13 cellular contexts compared by ENCODE assay signal in genomic region chr1:16924919-16925477, GRCh38. TPM values are rescaled to one million over a fixed set of nuclear protein-coding genes. Genes with fewer than 3 reads are reported as not detected.
A peak's percentile ranks its signal among the peaks of the same experiment; 100 is the strongest.
DNase-seq lines count a peak whose midpoint lies in the region; ATAC-seq and TF ChIP-seq lines count a peak whose summit lies in the region.
"Had no signal": no experiment of that assay in that cellular context is flagged by ENCODE, and none has a peak within 500 bp of the region (broad histone marks: within the 10 kb centered on the region; RNA-seq: fewer than 3 reads in every experiment).

No MANE protein-coding gene starts in this region.

- no peaks in the 10 kb centered on the region for H3K27me3 ChIP-seq in BJ (ENCODE audit: control insufficient read depth, insufficient read depth, low read length)
- no peaks in the 10 kb centered on the region for H3K27me3 ChIP-seq in HUES6 (ENCODE audit: control insufficient read depth, insufficient read depth, low read length)
- no peaks in the 10 kb centered on the region for H3K27me3 ChIP-seq in breast epithelium
- no peaks in the 10 kb centered on the region for H3K27me3 ChIP-seq in layer of hippocampus (ENCODE audit: control insufficient read depth, insufficient read depth, low read length)
- H3K27me3 ChIP-seq in colonic mucosa = no peaks in the 10 kb centered on the region

- POLR2A ChIA-PET in BJ (lab: Charles Lee) = no interaction called here

- no peak overlapping the region for H3K4me3 Mint-ChIP-seq in mesothelial cell of epicardium
- H3K4me3 Mint-ChIP-seq: stimulated activated naive CD8-positive, alpha-beta T cell treated with anti-CD3 and anti-CD28 coated beads, Interleukin-15, Interleukin-2, amounts not matched to agents 100 ng/mL and 50 ng/mL, for 24 hours had no signal

- H3K9me3 Mint-ChIP-seq in mesothelial cell of epicardium = no peaks in the 10 kb centered on the region
- H3K9me3 Mint-ChIP-seq: stimulated activated naive CD8-positive, alpha-beta T cell treated with anti-CD3 and anti-CD28 coated beads, Interleukin-15, Interleukin-2, amounts not matched to agents 100 ng/mL and 50 ng/mL, for 24 hours had no signal

- H3K27ac Mint-ChIP-seq in mesothelial cell of epicardium = no peak overlapping the region
- H3K27ac Mint-ChIP-seq: stimulated activated naive CD8-positive, alpha-beta T cell treated with anti-CD3 and anti-CD28 coated beads, Interleukin-15, Interleukin-2, amounts not matched to agents 100 ng/mL and 50 ng/mL, for 24 hours had no signal

- TF ChIP-seq CTCF in BJ (IDR thresholded peaks at IDR 0.05; ENCODE audit: insufficient read depth, low read depth, low read length) = 0 out of 2 replicates have a peak, but pooled peaks have one; percentile 18
- TF ChIP-seq CTCF in breast epithelium (IDR thresholded peaks at IDR 0.05) = no peak
- no peak for TF ChIP-seq CTCF in mesothelial cell of epicardium (IDR thresholded peaks at IDR 0.05; ENCODE audit: unreplicated experiment)
- TF ChIP-seq CTCF in colonic mucosa (IDR thresholded peaks at IDR 0.05) = no peak

- no peaks in the 10 kb centered on the region for H3K36me3 Mint-ChIP-seq in mesothelial cell of epicardium

- H3K9ac ChIP-seq in HUES6 (ENCODE audit: low read length) (no peak overlapping the region), colonic mucosa (ENCODE audit: low read depth in 2 of 2, low read length in 2 of 2) (no peak overlapping the region)
- H3K9ac ChIP-seq: KMS-11 had no signal

- TF ChIP-seq POLR2A in breast epithelium (IDR thresholded peaks at IDR 0.05) = no peak

- peaks cover 39% of the 10 kb centered on the region for H3K4me1 ChIP-seq in HUES6 (ENCODE audit: control insufficient read depth, insufficient read depth, low read length)
- peaks cover 0 to 15% of the 10 kb centered on the region in 2 donors for H3K4me1 ChIP-seq in breast epithelium
- no peaks in the 10 kb centered on the region for H3K4me1 ChIP-seq in colonic mucosa

- H3K9me3 ChIP-seq in HUES6 (ENCODE audit: control insufficient read depth, insufficient read depth, low read depth, low read length) = no peaks in the 10 kb centered on the region
- no peaks in the 10 kb centered on the region for H3K9me3 ChIP-seq in breast epithelium
- no peaks in the 10 kb centered on the region for H3K9me3 ChIP-seq in colonic mucosa

- H3K4me3 ChIP-seq in BJ (ENCODE audit: low read depth, low read length) (no peak overlapping the region), HUES6 (ENCODE audit: low read depth, low read length) (no peak overlapping the region), breast epithelium (no peak overlapping the region), colonic mucosa (no peak overlapping the region)

- peaks cover 21% of the 10 kb centered on the region for H3K4me1 Mint-ChIP-seq in mesothelial cell of epicardium

- CTCF ChIA-PET in BJ (lab: Yijun Ruan, JAX) = interaction anchor here (0.8 to 1.1 kb wide), 3 partner anchors 12 to 224 kb away, joined by 3 read pairs; no protein-coding TSS in a partner anchor

- no peaks in the 10 kb centered on the region for H3K27me3 Mint-ChIP-seq in mesothelial cell of epicardium (ENCODE audit: low read depth)
- H3K27me3 Mint-ChIP-seq: stimulated activated naive CD8-positive, alpha-beta T cell treated with anti-CD3 and anti-CD28 coated beads, Interleukin-15, Interleukin-2, amounts not matched to agents 100 ng/mL and 50 ng/mL, for 24 hours had no signal

- intact Hi-C loops in breast epithelium (cut with DNase I; ENCODE audit: low total_unique reads) (no loop called here), colonic mucosa (cut with DNase I) (no loop called here)

- no peak for ATAC-seq in GM18520 (IDR thresholded peaks at IDR 0.05; ENCODE audit: unreplicated experiment)

- DNase-seq in BJ (ENCODE audit: low read depth) = no peak
- DNase-seq in breast epithelium (ENCODE audit: low spot score in 2 of 2) = no peak
- no peak for DNase-seq in mesothelial cell of epicardium (ENCODE audit: low spot score in 2 of 2, unreplicated experiment in 2 of 2)
- no peak for DNase-seq in occipital lobe (lab: John Stamatoyannopoulos, UW)
- no peak for DNase-seq in colonic mucosa
- DNase-seq: GDM1; NCI-H1930; NK-92 treated with Interleukin-12 subunit alpha and Interleukin-12 subunit beta, amount 100 ng/mL, for 24 hours had no signal

- no peaks in the 10 kb centered on the region for H3K36me3 ChIP-seq in BJ (ENCODE audit: control insufficient read depth, insufficient read depth, low read length)
- peaks cover 13% of the 10 kb centered on the region; the same call in 1 of the 2 replicates for H3K36me3 ChIP-seq in HUES6 (ENCODE audit: control insufficient read depth, insufficient read depth, low read length)
- no peaks in the 10 kb centered on the region for H3K36me3 ChIP-seq in breast epithelium
- H3K36me3 ChIP-seq in colonic mucosa = no peaks in the 10 kb centered on the region

- H3K27ac ChIP-seq in HUES6 (ENCODE audit: low read depth, low read length) (peak overlapping the region; percentile 12; the same call in 1 of the 2 replicates), breast epithelium (peak overlapping the region; percentile 61 to 64), layer of hippocampus (ENCODE audit: low read depth, low read length) (peak overlapping the region; percentile 74), colonic mucosa (no peak overlapping the region)
- H3K27ac ChIP-seq: KMS-11 had no signal

RNA-seq across cellular contexts. Expression of gene CROCC, which starts 3.3 kb away (rescaled TPM):
- polyA plus RNA-seq in BJ (2011; rRNA removed) = 7.2 and 12.1 TPM in 2 replicates
- 4.6 and 5.9 TPM in 2 replicates for polyA minus RNA-seq in BJ (2011; rRNA and poly(A)+ RNA removed)
- total RNA-seq in breast epithelium (10 to 100 TPM; 15.5 to 43.9 (median 24.7) TPM), mesothelial cell of epicardium (81.3 to 86.4 TPM (median 86.1 TPM) in 3 replicates), occipital lobe (19.5 TPM), colonic mucosa (10 to 100 TPM in 1 of 2 donors, 1 to 10 TPM in 1; 6.9 to 21.6 TPM)

RNA-seq across cellular contexts. Expression of gene RNU1-2, which starts 29.2 kb away (rescaled TPM):
- not detected in 2 replicates for polyA plus RNA-seq in BJ (2011; rRNA removed)
- 55,674 and 68,724 TPM in 2 replicates for polyA minus RNA-seq in BJ (2011; rRNA and poly(A)+ RNA removed)
- total RNA-seq in breast epithelium (under 1 TPM; under 0.01 TPM), mesothelial cell of epicardium (3,774 to 3,945 TPM (median 3,937 TPM) in 3 replicates), occipital lobe (under 0.01 TPM), colonic mucosa (1,000 to 10,000 TPM; 1,159 to 2,517 TPM)

RNA-seq across cellular contexts. Expression of gene MFAP2, which starts 55.4 kb away (rescaled TPM):
- 69.7 and 115 TPM in 2 replicates for polyA plus RNA-seq in BJ (2011; rRNA removed)
- 93.3 and 172 TPM in 2 replicates for polyA minus RNA-seq in BJ (2011; rRNA and poly(A)+ RNA removed)
- total RNA-seq in breast epithelium = 10 to 100 TPM in 2 of 3 donors, 1 to 10 TPM in 1; 4.5 to 40.2 (median 10.8) TPM
- total RNA-seq in mesothelial cell of epicardium = 445 to 466 TPM (median 459 TPM) in 3 replicates
- total RNA-seq in occipital lobe = 5.6 TPM
- 1 to 10 TPM; 1.4 to 6.0 TPM for total RNA-seq in colonic mucosa

Comparison
In these comparisons a context has a peak if more than half of its experiments do, and no peak if none do; other contexts are left out.
1. RNA of gene RNU1-2, which starts 29.2 kb away (total RNA-seq): 3,774 to 3,945 TPM in mesothelial cell of epicardium and 1,159 to 2,517 TPM in colonic mucosa; under 0.01 TPM in breast epithelium and under 0.01 TPM in occipital lobe (single experiment); every median in the first group is over 1,000 times any median in the second.
2. RNA of gene MFAP2, which starts 55.4 kb away (total RNA-seq): 445 to 466 TPM in mesothelial cell of epicardium; 4.5 to 40.2 TPM in breast epithelium, 1.4 to 6.0 TPM in colonic mucosa and 5.6 TPM in occipital lobe (single experiment); every median in the first group is over 10 times any median in the second.